Comparison of ENCODE assay signal across 1 cellular context in genomic region chr12:102917026-102917787, GRCh38.
TF ChIP-seq lines count a peak whose summit lies in the region.

Gene PAH, minus strand, starts transcription at chr12:102917244. Its CDS starts 114 bp downstream, at chr12:102917130.

TF ChIP-seq in HepG2, 621 proteins besides CTCF, POLR2A, EP300 and RAD21 (continued from another document and continues in another):
- TF ChIP-seq ZNF281 (CRISPR knock-in tag; IDR thresholded peaks at IDR 0.05; ENCODE audit: borderline replicate concordance): peak; percentile 54; the same call in 1 of the 2 replicates
- 0 out of 2 replicates have a peak, but pooled peaks have one; percentile 72 for TF ChIP-seq ZMAT3 (CRISPR knock-in tag; conservative IDR thresholded peaks at IDR 0.05)
- no peak for TF ChIP-seq ZNF432 (CRISPR knock-in tag; IDR thresholded peaks at IDR 0.05; ENCODE audit: borderline replicate concordance)
- TF ChIP-seq ZNF580 (CRISPR knock-in tag; IDR thresholded peaks at IDR 0.05; ENCODE audit: borderline replicate concordance, low read depth): 0 out of 2 replicates have a peak, but pooled peaks have one; percentile 44
- TF ChIP-seq HOXA3 (CRISPR knock-in tag; IDR thresholded peaks at IDR 0.05): peak; percentile 65; the same call in 1 of the 2 replicates
- peak; percentile 87 for TF ChIP-seq POLR2G (IDR thresholded peaks at IDR 0.05; ENCODE audit: low read depth, low read length)
- TF ChIP-seq SETDB1 (CRISPR knock-in tag; IDR thresholded peaks at IDR 0.05; ENCODE audit: borderline replicate concordance): no peak
- TF ChIP-seq GPBP1L1 (CRISPR knock-in tag; IDR thresholded peaks at IDR 0.05): no peak
- TF ChIP-seq RXRA (CRISPR knock-in tag; IDR thresholded peaks at IDR 0.05): peak; percentile 70; the same call in 1 of the 2 replicates
- no peak for TF ChIP-seq JARID2 (CRISPR knock-in tag; IDR thresholded peaks at IDR 0.05; ENCODE audit: insufficient replicate concordance)
- 0 out of 2 replicates have a peak, but pooled peaks have one; percentile 50 for TF ChIP-seq FOXA3 (CRISPR knock-in tag; IDR thresholded peaks at IDR 0.05)
- no peak for TF ChIP-seq ZNF703 (CRISPR knock-in tag; IDR thresholded peaks at IDR 0.05; ENCODE audit: borderline replicate concordance)
- TF ChIP-seq HNF4G (IDR thresholded peaks at IDR 0.05; ENCODE audit: borderline replicate concordance, low read depth, low read length): no peak
- 0 out of 2 replicates have a peak, but pooled peaks have one; percentile 30 for TF ChIP-seq HNF4G (CRISPR knock-in tag; IDR thresholded peaks at IDR 0.05; ENCODE audit: borderline replicate concordance, low read depth)
- TF ChIP-seq CHCHD3 (CRISPR knock-in tag; IDR thresholded peaks at IDR 0.05): no peak
- peak; percentile 85 for TF ChIP-seq BHLHE40 (IDR thresholded peaks at IDR 0.05; ENCODE audit: low read length)
- peak; percentile 74; the same call in 1 of the 2 replicates for TF ChIP-seq ATF7-NPFF (CRISPR knock-in tag; IDR thresholded peaks at IDR 0.05; ENCODE audit: low read depth)
- no peak for TF ChIP-seq ZBTB14 (CRISPR knock-in tag; IDR thresholded peaks at IDR 0.05)
- no peak for TF ChIP-seq ZBTB3 (CRISPR knock-in tag; IDR thresholded peaks at IDR 0.05; ENCODE audit: borderline replicate concordance, low read depth)
- peak; percentile 38; the same call in 1 of the 2 replicates for TF ChIP-seq ZNF614 (CRISPR knock-in tag; IDR thresholded peaks at IDR 0.05; ENCODE audit: borderline replicate concordance)
- TF ChIP-seq PRDM15 (CRISPR knock-in tag; IDR thresholded peaks at IDR 0.05): no peak
- TF ChIP-seq ZNF672 (CRISPR knock-in tag; IDR thresholded peaks at IDR 0.05): no peak
- TF ChIP-seq TBX2 (CRISPR knock-in tag; IDR thresholded peaks at IDR 0.05; ENCODE audit: borderline replicate concordance): peak; percentile 94
- no peak for TF ChIP-seq ZNF496 (CRISPR knock-in tag; IDR thresholded peaks at IDR 0.05; ENCODE audit: insufficient replicate concordance)
- TF ChIP-seq XRCC5 (optimal IDR thresholded peaks at IDR 0.05; ENCODE audit: low read length): peak; percentile 54
- no peak for TF ChIP-seq MTA3 (CRISPR knock-in tag; IDR thresholded peaks at IDR 0.05)
- 0 out of 2 replicates have a peak, but pooled peaks have one; percentile 26 for TF ChIP-seq ZHX2 (IDR thresholded peaks at IDR 0.05; ENCODE audit: low read depth)
- TF ChIP-seq ZHX2 (CRISPR knock-in tag; IDR thresholded peaks at IDR 0.05; ENCODE audit: borderline replicate concordance): no peak
- peak; percentile 79; the same call in 1 of the 2 replicates for TF ChIP-seq ZC3H13 (CRISPR knock-in tag; IDR thresholded peaks at IDR 0.05)
- TF ChIP-seq ZNF605 (CRISPR knock-in tag; IDR thresholded peaks at IDR 0.05): peak; percentile 54
- no peak for TF ChIP-seq DMTF1 (CRISPR knock-in tag; IDR thresholded peaks at IDR 0.05)
